ENCODE assay signal across 15 cellular contexts in the genomic region with DNA sequence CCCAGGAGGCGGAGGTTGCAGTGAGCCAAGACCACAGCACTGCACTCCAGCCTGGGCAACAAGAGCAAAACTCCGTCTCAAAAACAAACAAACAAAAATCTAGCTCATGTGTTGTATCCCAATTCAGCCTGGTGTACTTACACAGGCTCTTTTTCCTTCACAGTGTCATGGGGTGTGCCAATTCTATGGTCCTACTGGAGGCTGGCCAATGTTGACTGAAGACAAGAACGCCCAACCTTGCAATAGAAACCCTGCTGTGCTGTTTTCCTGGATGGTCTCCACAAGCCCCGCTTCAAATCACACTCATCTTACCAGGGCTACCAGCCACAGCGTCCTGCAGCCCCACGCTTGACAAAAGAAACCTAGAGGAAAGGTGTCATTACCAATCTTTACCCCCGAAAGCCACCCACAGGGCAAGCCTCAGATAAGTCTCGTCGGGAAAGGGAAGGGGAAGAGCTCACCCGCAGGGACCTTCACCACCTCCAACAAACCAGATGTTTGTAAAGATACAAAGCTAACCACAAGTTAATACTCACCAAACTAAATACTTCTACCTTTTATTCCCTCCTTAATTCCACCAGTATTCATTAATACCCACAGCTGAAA.
A peak's percentile ranks its signal among the peaks of the same experiment; 100 is the strongest.
DNase-seq lines count a peak whose midpoint lies in the region; TF ChIP-seq lines count a peak whose summit lies in the region.
"Had no signal": no experiment of that assay in that cellular context is flagged by ENCODE, and none has a peak within 500 bp of the region (broad histone marks: within the 10 kb centered on the region; RNA-seq: fewer than 3 reads in every experiment).

No MANE protein-coding gene starts in this region.

- H3K4ac ChIP-seq in mesendoderm (ENCODE audit: low read depth, low read length), result no peak overlapping the region

- H3K36me3 ChIP-seq in BLaER1, result peaks cover 14% of the 10 kb centered on the region
- no peaks in the 10 kb centered on the region for H3K36me3 ChIP-seq in mesendoderm (ENCODE audit: control insufficient read depth, insufficient read depth, low read length)
- H3K36me3 ChIP-seq in Caco-2 (ENCODE audit: control insufficient read depth, insufficient read depth, low read length), result peaks cover 9% of the 10 kb centered on the region

- H3K4me3 ChIP-seq in BLaER1, result no peak overlapping the region
- no peak overlapping the region for H3K4me3 ChIP-seq in mesendoderm (ENCODE audit: low read length)
- H3K4me3 ChIP-seq in Caco-2 (ENCODE audit: low read depth, low read length), result no peak overlapping the region
- H3K4me3 ChIP-seq: lower lobe of right lung, SJCRH30, tibial nerve had no signal

- peaks cover 13% of the 10 kb centered on the region for H3K4me1 Mint-ChIP-seq in Caco-2 (ENCODE audit: low read depth, unreplicated experiment)
- H3K4me1 Mint-ChIP-seq: activated naive CD4-positive, alpha-beta T cell treated with anti-CD3 and anti-CD28 coated beads, Interleukin-2, amount 50 U/mL, for 24 hours had no signal

- H2BK15ac ChIP-seq in mesendoderm (replicated peaks; ENCODE audit: low read depth), result no peak overlapping the region

- no peak for TF ChIP-seq CTCF in Caco-2 (IDR thresholded peaks at IDR 0.05; ENCODE audit: insufficient read depth in 1 of 2, low read depth in 1 of 2, low read length in 1 of 2, severe bottlenecking in 1 of 2, unreplicated experiment in 1 of 2)

- H3K23ac ChIP-seq in mesendoderm (ENCODE audit: low read length), result no peak overlapping the region

- no peak overlapping the region for H2AK5ac ChIP-seq in mesendoderm (ENCODE audit: low read length)

- no peak overlapping the region for H2BK5ac ChIP-seq in mesendoderm (ENCODE audit: low read length)

- H3K4me1 ChIP-seq in BLaER1 (peaks cover 32% of the 10 kb centered on the region), mesendoderm (ENCODE audit: control insufficient read depth, low read depth, low read length) (peaks cover 5% of the 10 kb centered on the region), Caco-2 (peaks cover 41% of the 10 kb centered on the region)

- H3K18ac ChIP-seq in mesendoderm (ENCODE audit: low read length), result no peak overlapping the region

- peak overlapping the region; percentile 56 for H3K56ac ChIP-seq in mesendoderm (ENCODE audit: low read length)

- H4K5ac ChIP-seq in mesendoderm (ENCODE audit: low read length), result no peak overlapping the region

- no peaks in the 10 kb centered on the region for H3K79me1 ChIP-seq in mesendoderm (ENCODE audit: low read length)

- H3K27ac Mint-ChIP-seq in Caco-2 (ENCODE audit: unreplicated experiment), result no peak overlapping the region
- H3K27ac Mint-ChIP-seq: activated naive CD4-positive, alpha-beta T cell treated with anti-CD3 and anti-CD28 coated beads, Interleukin-2, amount 50 U/mL, for 24 hours had no signal

- H3K9me3 Mint-ChIP-seq in Caco-2 (ENCODE audit: unreplicated experiment), result no peaks in the 10 kb centered on the region
- H3K9me3 Mint-ChIP-seq: activated naive CD4-positive, alpha-beta T cell treated with anti-CD3 and anti-CD28 coated beads, Interleukin-2, amount 50 U/mL, for 24 hours had no signal

- H3K4me3 Mint-ChIP-seq in Caco-2 (ENCODE audit: unreplicated experiment), result no peak overlapping the region
- H3K4me3 Mint-ChIP-seq: activated naive CD4-positive, alpha-beta T cell treated with anti-CD3 and anti-CD28 coated beads, Interleukin-2, amount 50 U/mL, for 24 hours had no signal

- DNase-seq in NCI-H128 (lab: John Stamatoyannopoulos, UW; ENCODE audit: unreplicated experiment), result peak; percentile 11
- DNase-seq in UCSD-AML1 (lab: John Stamatoyannopoulos, UW; ENCODE audit: unreplicated experiment), result peak; percentile 19
- no peak for DNase-seq in mesendoderm
- no peak for DNase-seq in activated CD8-positive, alpha-beta memory T cell treated with anti-CD3 and anti-CD28 coated beads, Interleukin-2, amount 50 U/mL, for 4 hours
- DNase-seq in Caco-2, result no peak
- no peak for DNase-seq in dermis blood vessel endothelial cell
- DNase-seq in hippocampal formation (lab: John Stamatoyannopoulos, UW), result no peak
- DNase-seq: caudate nucleus, lower lobe of right lung, NCI-H1105 treated with DMSO at 0.1 percent for 48 hours, SJCRH30 had no signal

- no peak overlapping the region for H4K8ac ChIP-seq in mesendoderm (ENCODE audit: low read depth, low read length)

- H3K27ac ChIP-seq in BLaER1, result no peak overlapping the region
- H3K27ac ChIP-seq in mesendoderm (ENCODE audit: low read depth, low read length), result no peak overlapping the region
- H3K27ac ChIP-seq: epithelial cell of prostate, lower lobe of right lung, SJCRH30 had no signal

- peaks cover 12% of the 10 kb centered on the region; the same call in 1 of the 2 replicates for H4K20me1 ChIP-seq in BLaER1

- H3K9me3 ChIP-seq in BLaER1 (no peaks in the 10 kb centered on the region), Caco-2 (no peaks in the 10 kb centered on the region)
- H3K9me3 ChIP-seq: lower lobe of right lung, SJCRH30, tibial nerve had no signal

- no peak overlapping the region for H2BK120ac ChIP-seq in mesendoderm (ENCODE audit: low read depth, low read length)

- peaks cover 7% of the 10 kb centered on the region for H3K36me3 Mint-ChIP-seq in Caco-2 (ENCODE audit: insufficient read depth, unreplicated experiment)
- H3K36me3 Mint-ChIP-seq: activated naive CD4-positive, alpha-beta T cell treated with anti-CD3 and anti-CD28 coated beads, Interleukin-2, amount 50 U/mL, for 24 hours had no signal

- no peaks in the 10 kb centered on the region for H3K79me2 ChIP-seq in mesendoderm (ENCODE audit: control insufficient read depth, insufficient read depth, low read length)

- no peaks in the 10 kb centered on the region for H3K27me3 Mint-ChIP-seq in Caco-2 (ENCODE audit: insufficient read depth, unreplicated experiment)
- H3K27me3 Mint-ChIP-seq: activated naive CD4-positive, alpha-beta T cell treated with anti-CD3 and anti-CD28 coated beads, Interleukin-2, amount 50 U/mL, for 24 hours had no signal

- CTCF ChIA-PET in Caco-2 (lab: Charles Lee), result no interaction called here

- WGBS in mesendoderm (ENCODE audit: extremely low coverage, insufficient coverage, low lambda C conversion rate), result no CpG with 5 or more reads among the region's 10 CpGs

- POLR2A ChIA-PET in Caco-2 (lab: Charles Lee), result no interaction called here

- H3K4me2 ChIP-seq in BLaER1 (peak overlapping the region; percentile 32), mesendoderm (ENCODE audit: low read length) (no peak overlapping the region)

- H3K27me3 ChIP-seq in BLaER1 (no peaks in the 10 kb centered on the region), mesendoderm (ENCODE audit: insufficient read depth, low read length, poor library complexity) (no peaks in the 10 kb centered on the region), Caco-2 (replicated peaks; ENCODE audit: control insufficient read depth, insufficient read depth, low read length) (no peaks in the 10 kb centered on the region; the same call in 1 of the 2 replicates)
- H3K27me3 ChIP-seq: SJCRH30, tibial nerve had no signal

- intact Hi-C loops in Caco-2 (cut with micrococcal nuclease; ENCODE audit: unreplicated experiment), result no loop called here

- no peak overlapping the region for H3K9ac ChIP-seq in BLaER1
- H3K9ac ChIP-seq in mesendoderm (ENCODE audit: low read length), result no peak overlapping the region

- BruUV-seq in Caco-2 (replicated peaks; lab: Mats Ljungman, UMichigan), result no TSS peak

Comparison
In these comparisons a context has a peak if more than half of its experiments do, and no peak if none do; other contexts are left out.
1. DNase-seq: peak in NCI-H128 (single experiment) and UCSD-AML1 (single experiment); none in mesendoderm (single experiment), activated CD8-positive, alpha-beta memory T cell treated with anti-CD3 and anti-CD28 coated beads, Interleukin-2, amount 50 U/mL, for 4 hours (single experiment), Caco-2 (0 of 2), dermis blood vessel endothelial cell (single experiment) and hippocampal formation (0 of 2).